Comparison of ENCODE assay signal across 15 cellular contexts in genomic region chr3:177336841-177337430, GRCh38.
DNase-seq lines count a peak whose midpoint lies in the region; ATAC-seq and TF ChIP-seq lines count a peak whose summit lies in the region.
"Had no signal": no experiment of that assay in that cellular context is flagged by ENCODE, and none has a peak within 500 bp of the region (broad histone marks: within the 10 kb centered on the region; RNA-seq: fewer than 3 reads in every experiment).

No MANE protein-coding gene starts in this region.

- no peak for DNase-seq in stimulated activated naive CD8-positive, alpha-beta T cell treated with anti-CD3 and anti-CD28 coated beads, Interleukin-15, Interleukin-2, amounts not matched to agents 100 U/mL and 50 U/mL, for 24 hours
- DNase-seq in adipocyte (ENCODE audit: low read depth) = peak; percentile 25
- no peak for DNase-seq in DMS 273 (lab: John Stamatoyannopoulos, UW; ENCODE audit: unreplicated experiment)
- no peak for DNase-seq in sigmoid colon
- DNase-seq in NCI-H146 (lab: John Stamatoyannopoulos, UW) = no peak
- DNase-seq: gastrocnemius medialis; GF-D8; NCI-H2029; NCI-H748 treated with DMSO at 0.1 percent for 48 hours; ovary; stimulated activated naive CD4-positive, alpha-beta T cell had no signal

- 94 to 100% methylated on average over 3 of the region's 5 CpGs for WGBS in mesodermal cell (ENCODE audit: insufficient coverage in 2 of 2), 2 experiments
- WGBS in sigmoid colon, 2 donors = 79 to 89% methylated on average over 5 of the region's 5 CpGs

- intact Hi-C loops in sigmoid colon (cut with DNase I) = no loop called here

- H3K36me3 Mint-ChIP-seq in stimulated activated naive CD8-positive, alpha-beta T cell treated with anti-CD3 and anti-CD28 coated beads, Interleukin-15, Interleukin-2, amounts not matched to agents 100 ng/mL and 50 ng/mL, for 24 hours (ENCODE audit: low read depth) = peaks cover 4% of the 10 kb centered on the region
- H3K36me3 Mint-ChIP-seq: CD4-positive, CD25-positive, alpha-beta regulatory T cell had no signal

- ATAC-seq in stimulated activated naive CD8-positive, alpha-beta T cell treated with anti-CD3 and anti-CD28 coated beads, Interleukin-15, Interleukin-2, amounts not matched to agents 100 U/mL and 50 U/mL, for 24 hours = no peak
- ATAC-seq in HG03039 (IDR thresholded peaks at IDR 0.05; ENCODE audit: unreplicated experiment) = no peak
- ATAC-seq: gastrocnemius medialis had no signal

- peak overlapping the region; percentile 78 for H3K9ac ChIP-seq in adipocyte (ENCODE audit: low read length)

- TF ChIP-seq EP300 in sigmoid colon (IDR thresholded peaks at IDR 0.05) = no peak

- TF ChIP-seq CTCF in sigmoid colon (IDR thresholded peaks at IDR 0.05) = no peak

- H3K27ac Mint-ChIP-seq in stimulated activated naive CD8-positive, alpha-beta T cell treated with anti-CD3 and anti-CD28 coated beads, Interleukin-15, Interleukin-2, amounts not matched to agents 100 ng/mL and 50 ng/mL, for 24 hours = peak overlapping the region; percentile 95

- H3K27me3 ChIP-seq in adipocyte (replicated peaks; ENCODE audit: control insufficient read depth, insufficient read depth, low read length) (no peaks in the 10 kb centered on the region), sigmoid colon (no peaks in the 10 kb centered on the region)
- H3K27me3 ChIP-seq: gastrocnemius medialis, ovary had no signal

- H3K9me3 ChIP-seq in adipocyte (ENCODE audit: control insufficient read depth, low read length) (no peaks in the 10 kb centered on the region), mesodermal cell (ENCODE audit: control insufficient read depth, low read length) (no peaks in the 10 kb centered on the region), sigmoid colon (no peaks in the 10 kb centered on the region)
- H3K9me3 ChIP-seq: gastrocnemius medialis, ovary had no signal

- no peaks in the 10 kb centered on the region for H3K27me3 Mint-ChIP-seq in stimulated activated naive CD8-positive, alpha-beta T cell treated with anti-CD3 and anti-CD28 coated beads, Interleukin-15, Interleukin-2, amounts not matched to agents 100 ng/mL and 50 ng/mL, for 24 hours
- H3K27me3 Mint-ChIP-seq: CD4-positive, CD25-positive, alpha-beta regulatory T cell had no signal

- peaks cover 79% of the 10 kb centered on the region for H3K4me1 ChIP-seq in adipocyte (ENCODE audit: control insufficient read depth, insufficient read depth, low read length)
- peaks cover 31% of the 10 kb centered on the region for H3K4me1 ChIP-seq in mesodermal cell (ENCODE audit: control insufficient read depth, insufficient read depth, low read length, poor library complexity, severe bottlenecking)
- H3K4me1 ChIP-seq in sigmoid colon = peaks cover 0 to 31% (median 19%) of the 10 kb centered on the region in 4 donors

- H3K9me3 Mint-ChIP-seq in stimulated activated naive CD8-positive, alpha-beta T cell treated with anti-CD3 and anti-CD28 coated beads, Interleukin-15, Interleukin-2, amounts not matched to agents 100 ng/mL and 50 ng/mL, for 24 hours = no peaks in the 10 kb centered on the region
- H3K9me3 Mint-ChIP-seq: CD4-positive, CD25-positive, alpha-beta regulatory T cell had no signal

- peak overlapping the region; percentile 64 for H3K27ac ChIP-seq in mesodermal cell (ENCODE audit: low read depth, low read length, severe bottlenecking)
- H3K27ac ChIP-seq in sigmoid colon = peak overlapping the region in 2 of 4 donors; percentile 34 to 36
- H3K27ac ChIP-seq: ovary had no signal

- H3K36me3 ChIP-seq in adipocyte (ENCODE audit: control insufficient read depth, insufficient read depth, low read length, severe bottlenecking) (no peaks in the 10 kb centered on the region), mesodermal cell (ENCODE audit: control insufficient read depth, insufficient read depth, low read length) (no peaks in the 10 kb centered on the region), sigmoid colon (no peaks in the 10 kb centered on the region)
- H3K36me3 ChIP-seq: gastrocnemius medialis, ovary had no signal

- no peak for TF ChIP-seq POLR2A in sigmoid colon (IDR thresholded peaks at IDR 0.05)

- peak overlapping the region; percentile 20 for H3K4me3 ChIP-seq in adipocyte (ENCODE audit: low read length)
- no peak overlapping the region for H3K4me3 ChIP-seq in mesodermal cell (ENCODE audit: extremely low read depth, insufficient read depth, low read length, poor library complexity, severe bottlenecking)
- H3K4me3 ChIP-seq in sigmoid colon = no peak overlapping the region
- H3K4me3 ChIP-seq: gastrocnemius medialis, ovary had no signal

- peak overlapping the region; percentile 34 for H3K4me3 Mint-ChIP-seq in stimulated activated naive CD8-positive, alpha-beta T cell treated with anti-CD3 and anti-CD28 coated beads, Interleukin-15, Interleukin-2, amounts not matched to agents 100 ng/mL and 50 ng/mL, for 24 hours
- H3K4me3 Mint-ChIP-seq: CD4-positive, CD25-positive, alpha-beta regulatory T cell had no signal

- H3K4me1 Mint-ChIP-seq in stimulated activated naive CD8-positive, alpha-beta T cell treated with anti-CD3 and anti-CD28 coated beads, Interleukin-15, Interleukin-2, amounts not matched to agents 100 ng/mL and 50 ng/mL, for 24 hours (ENCODE audit: low read depth) = peaks cover 70% of the 10 kb centered on the region
